18 cellular contexts compared by ENCODE assay signal in genomic region chr2:26993768-26994167, GRCh38. TPM values are rescaled to one million over a fixed set of nuclear protein-coding genes. Genes with fewer than 3 reads are reported as not detected.
DNase-seq lines count a peak whose midpoint lies in the region; ATAC-seq, FAIRE-seq and TF ChIP-seq lines count a peak whose summit lies in the region.
"Had no signal": no experiment of that assay in that cellular context is flagged by ENCODE, and none has a peak within 500 bp of the region (broad histone marks: within the 10 kb centered on the region; RNA-seq: fewer than 3 reads in every experiment).

No MANE protein-coding gene starts in this region.

- WGBS in A549 (ENCODE audit: missing lambda C conversion rate): 38% methylated on average over 1 of the region's 1 CpG
- WGBS in gastroesophageal sphincter (ENCODE audit: low coverage in 1 of 2), 2 donors: 29% methylated on average over 1 of the region's 1 CpG; no CpG with 5 or more reads in 1 of the 2 donors

- TF ChIP-seq EP300 in A549 (IDR thresholded peaks at IDR 0.05) (no peak), Ishikawa (IDR thresholded peaks at IDR 0.05; ENCODE audit: borderline replicate concordance) (no peak), gastroesophageal sphincter (IDR thresholded peaks at IDR 0.05) (no peak)

- ATAC-seq in A549: no peak
- no peak for ATAC-seq in SK-N-SH treated with all-trans-retinoic acid at 6 μM for 48 hours
- no peak for ATAC-seq in HG02798 (IDR thresholded peaks at IDR 0.05; ENCODE audit: poor library complexity, unreplicated experiment)
- no peak for ATAC-seq in gastroesophageal sphincter
- no peak for ATAC-seq in GM21423 (IDR thresholded peaks at IDR 0.05; ENCODE audit: unreplicated experiment)

- H3K4me2 ChIP-seq in A549: no peak overlapping the region

- H3K27me3 ChIP-seq in gastroesophageal sphincter: no peaks in the 10 kb centered on the region

- FAIRE-seq in A549 (lab: Jason Lieb, UNC): no peak
- FAIRE-seq: A204.1 had no signal

- H3K4me1 ChIP-seq in A549 (peaks cover 3% of the 10 kb centered on the region; the same call in 1 of the 3 replicates), gastroesophageal sphincter (peaks cover 0 to under 1% (median 0%) of the 10 kb centered on the region in 3 donors)

- TF ChIP-seq POLR2A in A549 (IDR thresholded peaks at IDR 0.05; ENCODE audit: low read length) (no peak), erythroblast (IDR thresholded peaks at IDR 0.05; ENCODE audit: low read length) (no peak), gastroesophageal sphincter (IDR thresholded peaks at IDR 0.05) (no peak)

- no peak for DNase-seq in A549 (ENCODE audit: low read depth in 1 of 2, low spot score in 1 of 2)
- DNase-seq in erythroblast (lab: John Stamatoyannopoulos, UW): peak; percentile 49 to 50
- no peak for DNase-seq in COLO668 (lab: John Stamatoyannopoulos, UW; ENCODE audit: unreplicated experiment)
- DNase-seq: DMS79, GF-D8, H7, NCI-H1105 treated with DMSO at 0.1 percent for 48 hours, NCI-H187, NCI-H446, NCI-H774, SIG-M5, SW 1271 had no signal

- TF ChIP-seq RAD21 in A549 (conservative IDR thresholded peaks at IDR 0.05 in 1 of 2, IDR thresholded peaks at IDR 0.05 in 1 of 2): no peak
- TF ChIP-seq RAD21 in Ishikawa (IDR thresholded peaks at IDR 0.05; ENCODE audit: low read depth): no peak

- no peak overlapping the region for H3K27ac ChIP-seq in A549
- H3K27ac ChIP-seq in gastroesophageal sphincter: no peak overlapping the region

- no peaks in the 10 kb centered on the region for H3K9me3 ChIP-seq in A549
- no peaks in the 10 kb centered on the region for H3K9me3 ChIP-seq in gastroesophageal sphincter

- POLR2A ChIA-PET in A549 (lab: Yijun Ruan, JAX): no interaction called here

- no peak overlapping the region for H3K4me3 ChIP-seq in A549
- no peak overlapping the region for H3K4me3 ChIP-seq in gastroesophageal sphincter

- no peak for TF ChIP-seq CTCF in A549 (IDR thresholded peaks at IDR 0.05)
- TF ChIP-seq CTCF in gastroesophageal sphincter (IDR thresholded peaks at IDR 0.05): no peak

- no peaks in the 10 kb centered on the region for H3K36me3 ChIP-seq in gastroesophageal sphincter

- CTCF ChIA-PET in A549 (lab: Yijun Ruan, JAX): interaction anchor here (1.0 to 6.9 kb wide), 9 partner anchors 11 to 310 kb away, joined by 3 to 58 read pairs (median 3); partner anchors contain the start of gene OST4

TF ChIP-seq in A549, 52 proteins besides CTCF, POLR2A, EP300 and RAD21 (continues in another document):
- no peak for TF ChIP-seq KDM5A (IDR thresholded peaks at IDR 0.05)
- peak; percentile 96 for TF ChIP-seq EHMT2 (IDR thresholded peaks at IDR 0.05; ENCODE audit: low read depth)

TF ChIP-seq in Ishikawa, 13 proteins besides CTCF, POLR2A, EP300 and RAD21:
- TF ChIP-seq REST (IDR thresholded peaks at IDR 0.05; ENCODE audit: low read depth): peak; percentile 87
- TF ChIP-seq TCF12 (IDR thresholded peaks at IDR 0.05; ENCODE audit: low read depth): no peak

TF ChIP-seq in SK-N-SH treated with all-trans-retinoic acid at 6 μM for 48 hours, 23 proteins besides CTCF, POLR2A, EP300 and RAD21:
- TF ChIP-seq ISL1 (CRISPR knock-in tag; IDR thresholded peaks at IDR 0.05) (0 out of 2 replicates have a peak, but pooled peaks have one; percentile 11), TCF4 (CRISPR knock-in tag; IDR thresholded peaks at IDR 0.05; ENCODE audit: borderline replicate concordance) (no peak), CREB5 (CRISPR knock-in tag; IDR thresholded peaks at IDR 0.05; ENCODE audit: low read depth) (no peak)

RNA-seq across cellular contexts. Expression of gene MAPRE3, which starts 23.3 kb away (rescaled TPM):
- polyA plus RNA-seq in A549 (2011; rRNA removed) (12.0 and 12.1 TPM in 2 replicates), A549 (2017; fragmentation: RNase III; extraction: RNeasy Plus Mini Kit Qiagen cat#74134 plus additional on column Dnase treatment) (19.3 to 21.8 TPM (median 21.5 TPM) in 3 replicates)
- polyA plus RNA-seq in A549 (2012; cell fraction: cytosol; rRNA removed): 9.5 and 11.3 TPM in 2 replicates
- 21.3 and 23.4 TPM in 2 replicates for polyA plus RNA-seq in A549 (2012; cell fraction: nucleus; rRNA removed)
- polyA minus RNA-seq in A549 (2011; rRNA and poly(A)+ RNA removed): 8.9 and 10.4 TPM in 2 replicates
- 10 to 100 TPM in 3 of 4 donors, 1 to 10 TPM in 1; 8.5 to 18.6 (median 12.4) TPM for total RNA-seq in gastroesophageal sphincter

RNA-seq across cellular contexts. Expression of gene TMEM214, which starts 39.0 kb away (rescaled TPM):
- polyA plus RNA-seq in A549 (2011; rRNA removed): 74.9 and 106 TPM in 2 replicates
- polyA plus RNA-seq in A549 (2012; cell fraction: cytosol; rRNA removed): 68.1 and 87.1 TPM in 2 replicates
- 190 and 235 TPM in 2 replicates for polyA plus RNA-seq in A549 (2012; cell fraction: nucleus; rRNA removed)
- polyA plus RNA-seq in A549 (2017; fragmentation: RNase III; extraction: RNeasy Plus Mini Kit Qiagen cat#74134 plus additional on column Dnase treatment): 48.1 to 57.0 TPM (median 54.3 TPM) in 3 replicates
- polyA minus RNA-seq in A549 (2011; rRNA and poly(A)+ RNA removed): 178 and 203 TPM in 2 replicates
- total RNA-seq in gastroesophageal sphincter: 10 to 100 TPM; 16.7 to 39.4 (median 30.3) TPM

RNA-seq across cellular contexts. Expression of gene AGBL5, which starts 57.7 kb away (rescaled TPM):
- 48.3 and 52.7 TPM in 2 replicates for polyA plus RNA-seq in A549 (2011; rRNA removed)
- polyA plus RNA-seq in A549 (2012; cell fraction: cytosol; rRNA removed): 34.6 and 40.5 TPM in 2 replicates
- polyA plus RNA-seq in A549 (2012; cell fraction: nucleus; rRNA removed): 24.6 and 27.4 TPM in 2 replicates
- polyA plus RNA-seq in A549 (2017; fragmentation: RNase III; extraction: RNeasy Plus Mini Kit Qiagen cat#74134 plus additional on column Dnase treatment): 25.5 to 28.3 TPM (median 26.1 TPM) in 3 replicates
- polyA minus RNA-seq in A549 (2011; rRNA and poly(A)+ RNA removed): 71.9 and 86.3 TPM in 2 replicates
- total RNA-seq in gastroesophageal sphincter: 10 to 100 TPM; 16.2 to 31.7 (median 23.0) TPM

Comparison
In these comparisons a context has a peak if more than half of its experiments do, and no peak if none do; other contexts are left out.
1. DNase-seq: peak in erythroblast (2 of 2); none in A549 (0 of 2) and COLO668 (single experiment).